Comparison of ENCODE assay signal across 8 cellular contexts in genomic region chr3:102229062-102229655, GRCh38.
A peak's percentile ranks its signal among the peaks of the same experiment; 100 is the strongest.
DNase-seq lines count a peak whose midpoint lies in the region; ATAC-seq, FAIRE-seq and TF ChIP-seq lines count a peak whose summit lies in the region.

No MANE protein-coding gene starts in this region.

- TF ChIP-seq CTCF in WTC11 (IDR thresholded peaks at IDR 0.05), result peak; percentile 72
- TF ChIP-seq CTCF in cardiac fibroblast (IDR thresholded peaks at IDR 0.05; ENCODE audit: low read depth, low read length), result peak; percentile 95

- FAIRE-seq in A204.1 (lab: Jason Lieb, UNC), result peak; percentile 86

- H3K36me3 Mint-ChIP-seq in WTC11, result no peaks in the 10 kb centered on the region

- H3K4me3 Mint-ChIP-seq in WTC11, result no peak overlapping the region

- H3K27ac Mint-ChIP-seq in WTC11, result no peak overlapping the region

- no peak for TF ChIP-seq POLR2A in GM18505 (IDR thresholded peaks at IDR 0.05; ENCODE audit: borderline replicate concordance, extremely low read depth, insufficient read depth, insufficient read length)

- H3K27me3 Mint-ChIP-seq in WTC11 (ENCODE audit: low read depth), result no peaks in the 10 kb centered on the region

- CTCF ChIA-PET in WTC11 (lab: Charles Lee), result interaction anchor here (0.6 to 3.2 kb wide), 59 partner anchors 9 to 1589 kb away, joined by 3 to 95 read pairs (median 4); partner anchors contain the start of gene NXPE3

- peak; percentile 84 for DNase-seq in NCI-H2227 (lab: John Stamatoyannopoulos, UW; ENCODE audit: unreplicated experiment)
- peak; percentile 80 for DNase-seq in WTC11 (ENCODE audit: low spot score)
- DNase-seq in cardiac fibroblast (ENCODE audit: low read depth in 2 of 2), result peak; percentile 83 to 86
- peak; percentile 68 for DNase-seq in kidney glomerular epithelial cell (lab: John Stamatoyannopoulos, UW)
- DNase-seq in stimulated activated CD4-positive, alpha-beta T cell treated with anti-CD3 and anti-CD28 coated beads, Interleukin-2, amount 100 ng/mL, for 48 hours, result peak; percentile 73

- peak; percentile 39 for ATAC-seq in GM18505 (IDR thresholded peaks at IDR 0.05; ENCODE audit: unreplicated experiment)
- peak; percentile 39 for ATAC-seq in HG03095 (IDR thresholded peaks at IDR 0.05; ENCODE audit: unreplicated experiment)
- ATAC-seq in WTC11, result peak; percentile 86

- H3K9me3 Mint-ChIP-seq in WTC11, result no peaks in the 10 kb centered on the region

- POLR2A ChIA-PET in WTC11 (lab: Charles Lee), result interaction anchor here (1.1 kb wide), 1 partner anchor 380 kb away, joined by 5 read pairs; the partner anchor contains the start of gene NFKBIZ

- H3K4me1 Mint-ChIP-seq in WTC11, result peaks cover 10% of the 10 kb centered on the region; the same call in 1 of the 2 replicates

- no peak overlapping the region for H3K4me3 ChIP-seq in cardiac fibroblast (replicated peaks in 1 of 2; ENCODE audit: low read depth in 2 of 2, low read length in 2 of 2)

TF ChIP-seq in WTC11, 78 proteins besides CTCF, POLR2A, EP300 and RAD21:
- TF ChIP-seq ZNF317 (CRISPR knock-in tag; IDR thresholded peaks at IDR 0.05; ENCODE audit: borderline replicate concordance, low read depth) (no peak), MAX (CRISPR knock-in tag; IDR thresholded peaks at IDR 0.05) (no peak), CBFB (CRISPR knock-in tag; IDR thresholded peaks at IDR 0.05; ENCODE audit: low read depth) (no peak), PRDM15 (CRISPR knock-in tag; IDR thresholded peaks at IDR 0.05) (no peak), GTF2I (CRISPR knock-in tag; conservative IDR thresholded peaks at IDR 0.05) (no peak), FOXP1 (CRISPR knock-in tag; IDR thresholded peaks at IDR 0.05; ENCODE audit: borderline replicate concordance) (no peak), TP53 (CRISPR knock-in tag; IDR thresholded peaks at IDR 0.05) (no peak)
- TF ChIP-seq, protein P1, sequence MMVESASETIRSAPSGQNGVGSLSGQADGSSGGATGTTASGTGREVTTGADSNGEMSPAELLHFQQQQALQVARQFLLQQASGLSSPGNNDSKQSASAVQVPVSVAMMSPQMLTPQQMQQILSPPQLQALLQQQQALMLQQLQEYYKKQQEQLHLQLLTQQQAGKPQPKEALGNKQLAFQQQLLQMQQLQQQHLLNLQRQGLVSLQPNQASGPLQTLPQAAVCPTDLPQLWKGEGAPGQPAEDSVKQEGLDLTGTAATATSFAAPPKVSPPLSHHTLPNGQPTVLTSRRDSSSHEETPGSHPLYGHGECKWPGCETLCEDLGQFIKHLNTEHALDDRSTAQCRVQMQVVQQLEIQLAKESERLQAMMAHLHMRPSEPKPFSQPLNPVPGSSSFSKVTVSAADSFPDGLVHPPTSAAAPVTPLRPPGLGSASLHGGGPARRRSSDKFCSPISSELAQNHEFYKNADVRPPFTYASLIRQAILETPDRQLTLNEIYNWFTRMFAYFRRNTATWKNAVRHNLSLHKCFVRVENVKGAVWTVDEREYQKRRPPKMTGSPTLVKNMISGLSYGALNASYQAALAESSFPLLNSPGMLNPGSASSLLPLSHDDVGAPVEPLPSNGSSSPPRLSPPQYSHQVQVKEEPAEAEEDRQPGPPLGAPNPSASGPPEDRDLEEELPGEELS (CRISPR knock-in tag; IDR thresholded peaks at IDR 0.05), result no peak
- TF ChIP-seq, protein P2, sequence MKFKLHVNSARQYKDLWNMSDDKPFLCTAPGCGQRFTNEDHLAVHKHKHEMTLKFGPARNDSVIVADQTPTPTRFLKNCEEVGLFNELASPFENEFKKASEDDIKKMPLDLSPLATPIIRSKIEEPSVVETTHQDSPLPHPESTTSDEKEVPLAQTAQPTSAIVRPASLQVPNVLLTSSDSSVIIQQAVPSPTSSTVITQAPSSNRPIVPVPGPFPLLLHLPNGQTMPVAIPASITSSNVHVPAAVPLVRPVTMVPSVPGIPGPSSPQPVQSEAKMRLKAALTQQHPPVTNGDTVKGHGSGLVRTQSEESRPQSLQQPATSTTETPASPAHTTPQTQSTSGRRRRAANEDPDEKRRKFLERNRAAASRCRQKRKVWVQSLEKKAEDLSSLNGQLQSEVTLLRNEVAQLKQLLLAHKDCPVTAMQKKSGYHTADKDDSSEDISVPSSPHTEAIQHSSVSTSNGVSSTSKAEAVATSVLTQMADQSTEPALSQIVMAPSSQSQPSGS (CRISPR knock-in tag; IDR thresholded peaks at IDR 0.05; ENCODE audit: borderline replicate concordance, low read depth), result no peak
- TF ChIP-seq, protein P3, sequence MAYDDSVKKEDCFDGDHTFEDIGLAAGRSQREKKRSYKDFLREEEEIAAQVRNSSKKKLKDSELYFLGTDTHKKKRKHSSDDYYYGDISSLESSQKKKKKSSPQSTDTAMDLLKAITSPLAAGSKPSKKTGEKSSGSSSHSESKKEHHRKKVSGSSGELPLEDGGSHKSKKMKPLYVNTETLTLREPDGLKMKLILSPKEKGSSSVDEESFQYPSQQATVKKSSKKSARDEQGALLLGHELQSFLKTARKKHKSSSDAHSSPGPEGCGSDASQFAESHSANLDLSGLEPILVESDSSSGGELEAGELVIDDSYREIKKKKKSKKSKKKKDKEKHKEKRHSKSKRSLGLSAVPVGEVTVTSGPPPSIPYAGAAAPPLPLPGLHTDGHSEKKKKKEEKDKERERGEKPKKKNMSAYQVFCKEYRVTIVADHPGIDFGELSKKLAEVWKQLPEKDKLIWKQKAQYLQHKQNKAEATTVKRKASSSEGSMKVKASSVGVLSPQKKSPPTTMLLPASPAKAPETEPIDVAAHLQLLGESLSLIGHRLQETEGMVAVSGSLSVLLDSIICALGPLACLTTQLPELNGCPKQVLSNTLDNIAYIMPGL (CRISPR knock-in tag; IDR thresholded peaks at IDR 0.05), result no peak
TF ChIP-seq in WTC11: peak in this region for 0.
